ENCODE assay signal across 26 cellular contexts in genomic region chr14:80164991-80165390, GRCh38. TPM values are rescaled to one million over a fixed set of nuclear protein-coding genes. Genes with fewer than 3 reads are reported as not detected.
DNase-seq lines count a peak whose midpoint lies in the region; ATAC-seq and TF ChIP-seq lines count a peak whose summit lies in the region.
"Had no signal": no experiment of that assay in that cellular context is flagged by ENCODE, and none has a peak within 500 bp of the region (broad histone marks: within the 10 kb centered on the region; RNA-seq: fewer than 3 reads in every experiment).

No MANE protein-coding gene starts in this region.

- no peak overlapping the region for H3K4me3 ChIP-seq in foreskin fibroblast (ENCODE audit: low read depth in 1 of 2, low read length in 2 of 2)
- H3K4me3 ChIP-seq in left ventricle myocardium inferior: no peak overlapping the region
- H3K4me3 ChIP-seq: adrenal gland, esophagus muscularis mucosa, sigmoid colon, transverse colon had no signal

- no peaks in the 10 kb centered on the region for H3K27me3 ChIP-seq in left ventricle myocardium inferior (ENCODE audit: low read depth)
- H3K27me3 ChIP-seq: adrenal gland, esophagus muscularis mucosa, sigmoid colon, transverse colon had no signal

- no peaks in the 10 kb centered on the region for H3K9me3 Mint-ChIP-seq in HFFc6

- H3K4me3 Mint-ChIP-seq in HFFc6: no peak overlapping the region
- H3K4me3 Mint-ChIP-seq: naive thymus-derived CD4-positive, alpha-beta T cell had no signal

- H3K36me3 ChIP-seq in left ventricle myocardium inferior: no peaks in the 10 kb centered on the region
- H3K36me3 ChIP-seq: adrenal gland, esophagus muscularis mucosa, sigmoid colon, transverse colon had no signal

- H3K27me3 Mint-ChIP-seq in HFFc6 (ENCODE audit: insufficient read depth): peaks cover 2% of the 10 kb centered on the region; the same call in 1 of the 2 replicates
- H3K27me3 Mint-ChIP-seq: naive thymus-derived CD4-positive, alpha-beta T cell had no signal

- no peaks in the 10 kb centered on the region for H3K36me3 Mint-ChIP-seq in HFFc6 (ENCODE audit: low read depth)
- H3K36me3 Mint-ChIP-seq: naive thymus-derived CD4-positive, alpha-beta T cell had no signal

- ATAC-seq in GM19463 (IDR thresholded peaks at IDR 0.05; ENCODE audit: unreplicated experiment) (no peak), left colon (no peak)
- ATAC-seq: naive thymus-derived CD4-positive, alpha-beta T cell; stimulated activated naive CD8-positive, alpha-beta T cell treated with anti-CD3 and anti-CD28 coated beads, Interleukin-15, Interleukin-2, amounts not matched to agents 100 U/mL and 50 U/mL, for 24 hours had no signal

- intact Hi-C loops in left ventricle myocardium inferior (cut with micrococcal nuclease): no loop called here
- intact Hi-C loops in left colon (cut with DNase I, micrococcal nuclease): no loop called here

- peak; percentile 14 for DNase-seq in HFFc6
- DNase-seq in astrocyte of the hippocampus (ENCODE audit: low read depth, low spot score): peak; percentile 53
- peak; percentile 16 to 80 for DNase-seq in foreskin fibroblast
- no peak for DNase-seq in left ventricle myocardium inferior
- no peak for DNase-seq in NOMO-1 treated with DMSO at 0.1 percent for 48 hours (lab: John Stamatoyannopoulos, UW; ENCODE audit: unreplicated experiment)
- DNase-seq in left colon: no peak
- DNase-seq: activated CD4-positive, alpha-beta T cell treated with anti-CD3 and anti-CD28 coated beads, Interleukin-2, amount 50 U/mL, for 1 hour; activated CD8-positive, alpha-beta memory T cell treated with anti-CD3 and anti-CD28 coated beads, Interleukin-2, amount 50 U/mL, for 48 hours; activated gamma-delta T cell; adrenal gland; C1 segment of cervical spinal cord; central memory CD4-positive, alpha-beta T cell; effector CD4-positive, alpha-beta T cell; kidney; mesendoderm; naive thymus-derived CD4-positive, alpha-beta T cell; NCI-H187; NCI-H446 treated with DMSO at 0.1 percent for 48 hours; posterior cingulate gyrus; sigmoid colon; stimulated activated CD4-positive, alpha-beta T cell treated with anti-CD3 and anti-CD28 coated beads, Interleukin-2, amount 100 ng/mL, for 24 hours; stimulated activated naive CD8-positive, alpha-beta T cell treated with anti-CD3 and anti-CD28 coated beads, Interleukin-15, Interleukin-2, amounts not matched to agents 100 U/mL and 50 U/mL, for 24 hours; transverse colon had no signal

- H3K4me1 Mint-ChIP-seq in HFFc6 (ENCODE audit: low read depth): peaks cover 10% of the 10 kb centered on the region
- H3K4me1 Mint-ChIP-seq: naive thymus-derived CD4-positive, alpha-beta T cell had no signal

- no peak for TF ChIP-seq CTCF in HFFc6 (IDR thresholded peaks at IDR 0.05)
- no peak for TF ChIP-seq CTCF in foreskin fibroblast (IDR thresholded peaks at IDR 0.05; ENCODE audit: low read depth, low read length)
- no peak for TF ChIP-seq CTCF in left ventricle myocardium inferior (IDR thresholded peaks at IDR 0.05; ENCODE audit: borderline replicate concordance)

- no peak overlapping the region for H3K27ac ChIP-seq in left ventricle myocardium inferior (replicated peaks)
- H3K27ac ChIP-seq: adrenal gland, esophagus muscularis mucosa, HL-60, sigmoid colon, transverse colon had no signal

- H3K4me1 ChIP-seq in left ventricle myocardium inferior: no peaks in the 10 kb centered on the region
- H3K4me1 ChIP-seq: adrenal gland, sigmoid colon, transverse colon had no signal

- H3K27ac Mint-ChIP-seq in HFFc6: no peak overlapping the region
- H3K27ac Mint-ChIP-seq: naive thymus-derived CD4-positive, alpha-beta T cell had no signal

- no peaks in the 10 kb centered on the region for H3K9me3 ChIP-seq in left ventricle myocardium inferior (replicated peaks)
- H3K9me3 ChIP-seq: adrenal gland, esophagus muscularis mucosa, transverse colon had no signal

RNA-seq across cellular contexts. Expression of gene DIO2, which starts 46.3 kb away (rescaled TPM):
- total RNA-seq in HFFc6 (2021; fragmentation: NEBNext Ultra II Directional; extraction: Animal tissue kit (Norgen Biotek cat#: 25700)): 100 to 1,000 TPM in 1 of 6 experiments, 10 to 100 TPM in 5; 64.1 to 106 (median 70.3) TPM
- total RNA-seq in left ventricle myocardium inferior: 6.4 TPM
- 1 to 10 TPM; 1.0 to 1.1 TPM for total RNA-seq in left colon
- total RNA-seq: naive thymus-derived CD4-positive, alpha-beta T cell had no signal

Comparison
In these comparisons a context has a peak if more than half of its experiments do, and no peak if none do; other contexts are left out.
1. DNase-seq: peak in HFFc6 (single experiment), astrocyte of the hippocampus (single experiment) and foreskin fibroblast (2 of 2); none in left ventricle myocardium inferior (single experiment), NOMO-1 treated with DMSO at 0.1 percent for 48 hours (single experiment) and left colon (0 of 2).